In the genomic region with DNA sequence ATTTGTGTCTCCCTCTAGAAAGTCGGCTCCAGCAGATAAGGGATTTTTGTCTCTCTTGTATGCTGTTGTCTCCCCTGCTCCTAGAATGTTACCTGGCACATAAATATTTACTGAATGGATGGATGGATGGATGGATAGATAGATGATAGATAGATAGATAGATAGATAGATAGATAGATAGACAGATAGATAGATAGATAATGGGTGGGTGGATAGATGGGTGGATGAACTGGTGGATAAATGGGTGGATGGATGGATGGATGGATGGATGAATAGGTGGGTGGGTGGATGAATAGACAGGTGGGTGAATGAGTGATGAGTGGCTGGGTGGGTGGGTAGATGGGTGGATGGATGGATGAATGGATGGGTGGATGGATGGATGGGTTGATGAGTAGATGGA, we compare ENCODE assay signal across 27 cellular contexts.
"Had no signal": no experiment of that assay in that cellular context is flagged by ENCODE, and none has a peak within 500 bp of the region (broad histone marks: within the 10 kb centered on the region; RNA-seq: fewer than 3 reads in every experiment).

No MANE protein-coding gene starts in this region.

- H2AFZ ChIP-seq: hepatocyte had no signal

- H3K27ac Mint-ChIP-seq: dendritic cell treated with granulocyte-macrophage colony-stimulating factor and Interleukin-4, amounts not matched to agents 40 ng/mL and 50 ng/mL, for 4 days; effector memory CD8-positive, alpha-beta T cell; endodermal cell; mesothelial cell of epicardium had no signal

- H3K4me1 ChIP-seq: colonic mucosa, gastroesophageal sphincter, left lung, lower lobe of right lung had no signal

- FAIRE-seq: endometrium, endothelial cell of umbilical vein, frontal cortex, kidney had no signal

- H3K4me3 Mint-ChIP-seq: dendritic cell treated with granulocyte-macrophage colony-stimulating factor and Interleukin-4, amounts not matched to agents 40 ng/mL and 50 ng/mL, for 4 days; effector memory CD8-positive, alpha-beta T cell; endodermal cell; immature natural killer cell; mesothelial cell of epicardium; naive B cell had no signal

- H3K36me3 Mint-ChIP-seq: mesothelial cell of epicardium, naive B cell had no signal

- H3K79me2 ChIP-seq: hepatocyte had no signal

- ATAC-seq: effector memory CD8-positive, alpha-beta T cell; foreskin keratinocyte; gastroesophageal sphincter; heart left ventricle; left colon; left lung; left ventricle myocardium superior; lower lobe of right lung; mucosa of descending colon had no signal

- H3K9me3 ChIP-seq: colonic mucosa, esophagus muscularis mucosa, gastroesophageal sphincter, left lung, lower lobe of right lung, mucosa of descending colon had no signal

- DNase-seq: colonic mucosa; cortex of kidney; effector CD8-positive, alpha-beta T cell; effector memory CD8-positive, alpha-beta T cell; endodermal cell; foreskin keratinocyte; heart left ventricle; hypothalamus; immature natural killer cell; islet precursor cell; kidney; kidney glomerular epithelial cell; left colon; left lung; left ventricle myocardium superior; lower lobe of right lung; mesenchymal stem cell; mucosa of descending colon; naive B cell had no signal

- H3K36me3 ChIP-seq: colonic mucosa, esophagus muscularis mucosa, gastroesophageal sphincter, heart left ventricle, left lung, lower lobe of right lung had no signal

- H3K9me3 Mint-ChIP-seq: dendritic cell treated with granulocyte-macrophage colony-stimulating factor and Interleukin-4, amounts not matched to agents 40 ng/mL and 50 ng/mL, for 4 days; effector memory CD8-positive, alpha-beta T cell; immature natural killer cell; mesothelial cell of epicardium; naive B cell had no signal

- H3K27ac ChIP-seq: colonic mucosa, esophagus muscularis mucosa, foreskin keratinocyte, gastroesophageal sphincter, heart left ventricle, hepatocyte, left lung, lower lobe of right lung had no signal

- H3K4me3 ChIP-seq: colonic mucosa, esophagus muscularis mucosa, gastroesophageal sphincter, heart left ventricle, hepatocyte, left lung, lower lobe of right lung, mucosa of descending colon had no signal

- H3K4me1 Mint-ChIP-seq: endodermal cell, mesothelial cell of epicardium, naive B cell had no signal

- H3K4me2 ChIP-seq: hepatocyte had no signal

- H3K27me3 ChIP-seq: colonic mucosa, esophagus muscularis mucosa, foreskin keratinocyte, heart left ventricle, hepatocyte, left lung had no signal

- H3K27me3 Mint-ChIP-seq: effector memory CD8-positive, alpha-beta T cell had no signal
